ENCODE assay signal across 1 cellular context in genomic region chr18:7728297-7728696, GRCh38.
TF ChIP-seq lines count a peak whose summit lies in the region.

No MANE protein-coding gene starts in this region.

TF ChIP-seq in H1, 55 proteins besides CTCF, POLR2A, EP300 and RAD21:
- TF ChIP-seq TBP (IDR thresholded peaks at IDR 0.05; ENCODE audit: low read depth, low read length) (no peak), MAX (IDR thresholded peaks at IDR 0.05) (peak; percentile 44; the same call in 1 of the 2 replicates)
TF ChIP-seq in H1: peak in this region for 1.
